Comparison of ENCODE assay signal across 8 cellular contexts in the genomic region with DNA sequence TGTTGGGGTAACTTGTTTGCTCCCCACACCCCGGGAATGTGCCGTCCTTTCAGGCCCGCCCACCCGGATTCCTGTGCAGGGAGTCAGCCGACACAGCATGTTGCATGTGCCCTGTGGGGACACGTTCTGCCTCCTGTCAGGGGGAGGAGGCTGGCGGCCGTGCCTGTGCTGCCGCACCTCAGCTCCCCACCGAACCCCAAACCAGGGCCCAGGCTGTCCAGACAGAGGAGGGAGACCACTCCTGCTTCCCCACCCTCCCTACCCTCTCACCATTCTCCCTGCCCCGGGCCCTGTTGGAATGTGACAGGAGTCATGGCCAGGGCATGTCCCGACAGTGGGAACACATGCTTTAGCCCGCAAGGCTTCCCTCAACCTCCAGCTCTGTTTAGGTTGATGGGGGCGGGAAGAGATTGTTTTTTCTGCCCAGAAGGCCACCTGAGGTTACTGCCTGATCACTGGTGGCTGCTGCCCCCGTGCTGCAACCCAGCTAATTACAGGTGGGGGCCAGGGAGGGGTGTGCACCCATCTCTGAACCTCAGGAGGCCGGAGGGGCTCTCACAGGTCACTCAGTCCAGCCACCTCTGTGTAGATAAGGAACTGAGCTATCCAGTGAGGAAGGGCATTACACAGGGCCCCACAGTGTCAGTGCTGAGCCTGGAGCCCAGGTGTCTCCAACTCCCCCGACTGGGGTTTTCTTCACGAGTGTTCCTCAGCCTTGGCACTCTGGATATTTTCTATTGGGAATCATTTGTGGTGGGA. TPM values are rescaled to one million over a fixed set of nuclear protein-coding genes. Genes with fewer than 3 reads are reported as not detected.
A peak's percentile ranks its signal among the peaks of the same experiment; 100 is the strongest.
DNase-seq lines count a peak whose midpoint lies in the region; ATAC-seq, FAIRE-seq and TF ChIP-seq lines count a peak whose summit lies in the region.

No MANE protein-coding gene starts in this region.

- H3K4me2 ChIP-seq in SK-N-SH (no peak overlapping the region), skeletal muscle satellite cell (ENCODE audit: low read length) (peak overlapping the region; percentile 68)

- intact Hi-C loops in activated CD4-positive, alpha-beta T cell treated with anti-CD3 and anti-CD28 coated beads for 36 hours (cut with DNase I, micrococcal nuclease) = loop anchor here in 1 of 2 experiments (2.0 kb wide), 1 partner anchor 42 kb away; the partner anchor contains the start of gene DLK2

- FAIRE-seq in RCC 7860 (lab: Jason Lieb, UNC) = no peak

- CTCF ChIA-PET in activated CD4-positive, alpha-beta T cell treated with anti-CD3 and anti-CD28 coated beads for 36 hours (lab: Charles Lee) = interaction anchor here (0.6 to 6.9 kb wide), 5 partner anchors 9 to 224 kb away, joined by 3 to 65 read pairs (median 3); partner anchors contain the start of gene LRRC73
- CTCF ChIA-PET in SK-N-SH (lab: Yijun Ruan, JAX) = interaction anchor here (0.6 to 22.4 kb wide), 18 partner anchors 10 to 161 kb away, joined by 3 to 382 read pairs (median 4); partner anchors contain the start of genes DLK2, LRRC73 and TJAP1

- ATAC-seq in activated CD4-positive, alpha-beta T cell treated with anti-CD3 and anti-CD28 coated beads for 36 hours = peak; percentile 45
- ATAC-seq in HG02970 (IDR thresholded peaks at IDR 0.05; ENCODE audit: low FRiP score, unreplicated experiment) = no peak

- no peaks in the 10 kb centered on the region for H3K27me3 ChIP-seq in SK-N-SH (ENCODE audit: insufficient read depth)
- no peaks in the 10 kb centered on the region for H3K27me3 ChIP-seq in skeletal muscle satellite cell (ENCODE audit: control insufficient read depth, insufficient read depth, low read length)

- TF ChIP-seq CTCF in SK-N-SH (IDR thresholded peaks at IDR 0.05) (peak; percentile 51), foreskin fibroblast (IDR thresholded peaks at IDR 0.05; ENCODE audit: low read depth, low read length) (peak; percentile 70)

- H3K9me3 ChIP-seq in SK-N-SH (no peaks in the 10 kb centered on the region), skeletal muscle satellite cell (replicated peaks; ENCODE audit: low read length) (no peaks in the 10 kb centered on the region)

- peak; percentile 69 for TF ChIP-seq RAD21 in SK-N-SH (IDR thresholded peaks at IDR 0.05; ENCODE audit: low read length)

- DNase-seq in activated CD4-positive, alpha-beta T cell treated with anti-CD3 and anti-CD28 coated beads for 36 hours = peak; percentile 46
- DNase-seq in activated CD4-positive, alpha-beta T cell treated with anti-CD3 and anti-CD28 coated beads for 48 hours = no peak
- DNase-seq in SK-N-SH = peak; percentile 80
- DNase-seq in foreskin fibroblast = peak; percentile 75 to 89
- DNase-seq in GOT3 (lab: John Stamatoyannopoulos, UW) = no peak
- DNase-seq in RCC 7860 (ENCODE audit: low spot score) = no peak

- H3K4me1 Mint-ChIP-seq in activated CD4-positive, alpha-beta T cell treated with anti-CD3 and anti-CD28 coated beads for 36 hours = peaks cover 17% of the 10 kb centered on the region

- no peaks in the 10 kb centered on the region for H3K9me3 Mint-ChIP-seq in activated CD4-positive, alpha-beta T cell treated with anti-CD3 and anti-CD28 coated beads for 36 hours (ENCODE audit: low read depth)

- H3K36me3 ChIP-seq in SK-N-SH (replicated peaks in 1 of 2; ENCODE audit: control insufficient read depth in 1 of 2, insufficient read depth in 2 of 2, low read length in 1 of 2) = peaks cover 14 to 29% of the 10 kb centered on the region in 2 experiments
- H3K36me3 ChIP-seq in skeletal muscle satellite cell (ENCODE audit: insufficient read depth, low read length) = peaks cover 44% of the 10 kb centered on the region

- no peak overlapping the region for H3K4me3 Mint-ChIP-seq in activated CD4-positive, alpha-beta T cell treated with anti-CD3 and anti-CD28 coated beads for 36 hours

- 60% methylated on average over 7 of the region's 18 CpGs for WGBS in SK-N-SH (ENCODE audit: low lambda C conversion rate)

- no peaks in the 10 kb centered on the region for H3F3A ChIP-seq in SK-N-SH (replicated peaks; ENCODE audit: insufficient read depth)

- H3K79me2 ChIP-seq in SK-N-SH (ENCODE audit: insufficient read depth) = peaks cover 12% of the 10 kb centered on the region; the same call in 1 of the 2 replicates

- H3K4me1 ChIP-seq in SK-N-SH (ENCODE audit: control insufficient read depth in 1 of 2, insufficient read depth in 2 of 2, low read depth in 1 of 2, low read length in 1 of 2) (peaks cover 14 to 43% of the 10 kb centered on the region in 2 experiments; a peak in 3 of 4 replicates), skeletal muscle satellite cell (ENCODE audit: control insufficient read depth, insufficient read depth, low read length) (peaks cover 63% of the 10 kb centered on the region)

- H3K36me3 Mint-ChIP-seq in activated CD4-positive, alpha-beta T cell treated with anti-CD3 and anti-CD28 coated beads for 36 hours (ENCODE audit: low read depth) = peaks cover 6% of the 10 kb centered on the region

- H3K27me3 Mint-ChIP-seq in activated CD4-positive, alpha-beta T cell treated with anti-CD3 and anti-CD28 coated beads for 36 hours = no peaks in the 10 kb centered on the region

- no peak for TF ChIP-seq EP300 in SK-N-SH (IDR thresholded peaks at IDR 0.05; ENCODE audit: borderline replicate concordance in 1 of 2, low read depth in 1 of 2, low read length in 1 of 2)

- peak overlapping the region in 1 of 2 experiments; percentile 5; a peak in 1 of 4 replicates for H3K27ac ChIP-seq in SK-N-SH (ENCODE audit: low read depth in 2 of 2, low read length in 1 of 2)

- no peaks in the 10 kb centered on the region for H3K9me2 ChIP-seq in SK-N-SH

- H3K9ac ChIP-seq in SK-N-SH = no peak overlapping the region
- H3K9ac ChIP-seq in skeletal muscle satellite cell (ENCODE audit: low read depth, low read length) = peak overlapping the region; percentile 50

- POLR2A ChIA-PET in activated CD4-positive, alpha-beta T cell treated with anti-CD3 and anti-CD28 coated beads for 36 hours (lab: Charles Lee) = no interaction called here
- POLR2A ChIA-PET in SK-N-SH (lab: Yijun Ruan, JAX) = no interaction called here

- H4K20me1 ChIP-seq in SK-N-SH (ENCODE audit: insufficient read depth) = peaks cover 24% of the 10 kb centered on the region; the same call in 1 of the 2 replicates

- no peak overlapping the region for H2AFZ ChIP-seq in SK-N-SH (ENCODE audit: low read depth)

- no peak overlapping the region for H3K27ac Mint-ChIP-seq in activated CD4-positive, alpha-beta T cell treated with anti-CD3 and anti-CD28 coated beads for 36 hours

- H3K4me3 ChIP-seq in SK-N-SH (ENCODE audit: low read depth in 2 of 2, low read length in 1 of 2) (no peak overlapping the region), foreskin fibroblast (ENCODE audit: low read depth in 1 of 2, low read length in 2 of 2) (no peak overlapping the region), skeletal muscle satellite cell (ENCODE audit: low read length) (peak overlapping the region; percentile 29)

TF ChIP-seq in SK-N-SH, 30 proteins besides CTCF, POLR2A, EP300 and RAD21:
- TF ChIP-seq SMC3 (IDR thresholded peaks at IDR 0.05; ENCODE audit: low read depth, low read length) (peak; percentile 38; the same call in 1 of the 2 replicates), MXI1 (IDR thresholded peaks at IDR 0.05; ENCODE audit: low read depth, low read length) (no peak)

RNA-seq across cellular contexts. Expression of gene LRRC73, which starts 13.6 kb away (rescaled TPM):
- total RNA-seq in activated CD4-positive, alpha-beta T cell treated with anti-CD3 and anti-CD28 coated beads for 36 hours = under 1 TPM; 0.18 to 0.19 TPM
- 0.73 and 0.89 TPM in 2 replicates for polyA plus RNA-seq in SK-N-SH (2012; rRNA removed)
- polyA plus RNA-seq in SK-N-SH (2012; cell fraction: cytosol; rRNA removed) = 0.90 and 1.1 TPM in 2 replicates
- 1.4 and 1.9 TPM in 2 replicates for polyA plus RNA-seq in SK-N-SH (2012; cell fraction: nucleus; rRNA removed)
- total RNA-seq in skeletal muscle satellite cell (2012; rRNA removed) = under 0.01 and 1.1 TPM in 2 replicates

RNA-seq across cellular contexts. Expression of gene TJAP1, which starts 19.2 kb away (rescaled TPM):
- total RNA-seq in activated CD4-positive, alpha-beta T cell treated with anti-CD3 and anti-CD28 coated beads for 36 hours = 10 to 100 TPM; 35.6 to 37.2 TPM
- 30.7 and 39.5 TPM in 2 replicates for polyA plus RNA-seq in SK-N-SH (2012; rRNA removed)
- 30.1 and 33.0 TPM in 2 replicates for polyA plus RNA-seq in SK-N-SH (2012; cell fraction: cytosol; rRNA removed)
- 119 and 134 TPM in 2 replicates for polyA plus RNA-seq in SK-N-SH (2012; cell fraction: nucleus; rRNA removed)
- 10.7 and 13.9 TPM in 2 replicates for total RNA-seq in skeletal muscle satellite cell (2012; rRNA removed)

RNA-seq across cellular contexts. Expression of gene YIPF3, which starts 20.2 kb away (rescaled TPM):
- total RNA-seq in activated CD4-positive, alpha-beta T cell treated with anti-CD3 and anti-CD28 coated beads for 36 hours = 10 to 100 TPM; 38.0 to 39.6 TPM
- 219 and 248 TPM in 2 replicates for polyA plus RNA-seq in SK-N-SH (2012; rRNA removed)
- polyA plus RNA-seq in SK-N-SH (2012; cell fraction: cytosol; rRNA removed) = 152 and 183 TPM in 2 replicates
- 160 and 254 TPM in 2 replicates for polyA plus RNA-seq in SK-N-SH (2012; cell fraction: nucleus; rRNA removed)
- total RNA-seq in skeletal muscle satellite cell (2012; rRNA removed) = 55.5 and 67.2 TPM in 2 replicates

RNA-seq across cellular contexts. Expression of gene POLR1C, which starts 20.3 kb away (rescaled TPM):
- total RNA-seq in activated CD4-positive, alpha-beta T cell treated with anti-CD3 and anti-CD28 coated beads for 36 hours = 10 to 100 TPM; 43.4 to 52.9 TPM
- polyA plus RNA-seq in SK-N-SH (2012; rRNA removed) = 59.1 and 80.6 TPM in 2 replicates
- 57.2 and 57.4 TPM in 2 replicates for polyA plus RNA-seq in SK-N-SH (2012; cell fraction: cytosol; rRNA removed)
- 105 and 161 TPM in 2 replicates for polyA plus RNA-seq in SK-N-SH (2012; cell fraction: nucleus; rRNA removed)
- 42.8 and 45.1 TPM in 2 replicates for total RNA-seq in skeletal muscle satellite cell (2012; rRNA removed)

RNA-seq across cellular contexts. Expression of gene DLK2, which starts 41.2 kb away (rescaled TPM):
- total RNA-seq in activated CD4-positive, alpha-beta T cell treated with anti-CD3 and anti-CD28 coated beads for 36 hours = 1 to 10 TPM; 1.9 to 2.0 TPM
- polyA plus RNA-seq in SK-N-SH (2012; rRNA removed) = 1.9 and 3.9 TPM in 2 replicates
- polyA plus RNA-seq in SK-N-SH (2012; cell fraction: cytosol; rRNA removed) = 1.4 and 2.0 TPM in 2 replicates
- 1.9 and 2.7 TPM in 2 replicates for polyA plus RNA-seq in SK-N-SH (2012; cell fraction: nucleus; rRNA removed)
- total RNA-seq in skeletal muscle satellite cell (2012; rRNA removed) = 0.76 and 0.87 TPM in 2 replicates

Comparison
In these comparisons a context has a peak if more than half of its experiments do, and no peak if none do; other contexts are left out.
1. DNase-seq: peak in activated CD4-positive, alpha-beta T cell treated with anti-CD3 and anti-CD28 coated beads for 36 hours (single experiment), SK-N-SH (single experiment) and foreskin fibroblast (2 of 2); none in activated CD4-positive, alpha-beta T cell treated with anti-CD3 and anti-CD28 coated beads for 48 hours (single experiment), GOT3 (single experiment) and RCC 7860 (single experiment).